ENCODE assay signal across 8 cellular contexts in the genomic region with DNA sequence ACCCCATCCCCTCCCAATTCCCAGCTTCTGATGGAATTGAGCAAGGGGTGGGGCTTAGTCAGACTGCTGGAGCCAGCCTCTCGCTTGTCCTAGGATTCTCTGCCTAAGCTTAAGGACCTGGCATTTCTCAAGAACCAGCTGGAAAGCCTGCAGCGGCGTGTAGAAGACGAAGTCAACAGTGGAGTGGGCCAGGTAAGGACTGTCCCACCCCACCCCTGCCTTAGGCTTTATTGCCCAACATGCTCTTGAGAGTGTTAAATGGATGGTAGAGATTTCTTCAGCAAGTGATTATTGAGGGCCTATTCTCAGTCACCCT. TPM values are rescaled to one million over a fixed set of nuclear protein-coding genes. Genes with fewer than 3 reads are reported as not detected.
DNase-seq lines count a peak whose midpoint lies in the region; ATAC-seq and TF ChIP-seq lines count a peak whose summit lies in the region.
"Had no signal": no experiment of that assay in that cellular context is flagged by ENCODE, and none has a peak within 500 bp of the region (broad histone marks: within the 10 kb centered on the region; RNA-seq: fewer than 3 reads in every experiment).

No MANE protein-coding gene starts in this region.

- H3K4me3 Mint-ChIP-seq in H9: peak overlapping the region; percentile 89 to 98

- H3K4me2 ChIP-seq in H9 (ENCODE audit: insufficient read depth, insufficient read length, low read length): peak overlapping the region; percentile 92

- no peak overlapping the region for H3K4ac ChIP-seq in H9 (ENCODE audit: low read depth, low read length)

- H3K27ac Mint-ChIP-seq in H9: no peak overlapping the region

- no peak overlapping the region for H4K8ac ChIP-seq in H9 (replicated peaks; ENCODE audit: insufficient read length, low read depth, low read length)

- DNase-seq in H9 (no peak), fibroblast of peridontal ligament (ENCODE audit: extremely low read depth) (peak; percentile 24), AG08395 (ENCODE audit: low spot score) (no peak)
- DNase-seq: SHP77 had no signal

- H2BK15ac ChIP-seq in H9 (ENCODE audit: low read depth, low read length): no peak overlapping the region

- no peak overlapping the region for H3K56ac ChIP-seq in H9 (ENCODE audit: insufficient read length, low read depth, low read length)

- no peak overlapping the region for H3K23ac ChIP-seq in H9 (ENCODE audit: insufficient read length, low read depth, low read length)

- no peaks in the 10 kb centered on the region for H3K9me3 ChIP-seq in H9 (ENCODE audit: control insufficient read depth, low read depth, low read length)
- no peaks in the 10 kb centered on the region for H3K9me3 ChIP-seq in skeletal muscle tissue (ENCODE audit: control insufficient read depth in 3 of 3, low read length in 3 of 3)

- no peak overlapping the region for H3K9ac ChIP-seq in H9 (ENCODE audit: extremely low read depth, insufficient read length, low read length)
- H3K9ac ChIP-seq in skeletal muscle tissue (ENCODE audit: low read depth in 1 of 3, low read length in 3 of 3): peak overlapping the region; percentile 95 to 98 (median 97)

- no peak overlapping the region for H4K5ac ChIP-seq in H9 (ENCODE audit: insufficient read length, low read depth, low read length)

- H4K91ac ChIP-seq in H9 (ENCODE audit: insufficient read length, low read depth, low read length): no peak overlapping the region

- H3K4me3 ChIP-seq in skeletal muscle tissue (ENCODE audit: low read length in 3 of 3): peak overlapping the region; percentile 95 to 99 (median 98)

- no peak overlapping the region for H2BK120ac ChIP-seq in H9 (ENCODE audit: low read depth, low read length, poor library complexity, severe bottlenecking)

- no peaks in the 10 kb centered on the region for H3K79me2 ChIP-seq in H9 (ENCODE audit: insufficient read depth, low read length)

- H3K36me3 Mint-ChIP-seq in H9 (ENCODE audit: insufficient read depth in 1 of 3, low read depth in 3 of 3): peaks cover 9 to 41% (median 27%) of the 10 kb centered on the region in 3 experiments

- no peak overlapping the region for H2BK20ac ChIP-seq in H9 (ENCODE audit: low read depth, low read length, poor library complexity, severe bottlenecking)

- H3K4me1 Mint-ChIP-seq in H9: peaks cover 14 to 18% of the 10 kb centered on the region in 2 experiments

- no peak overlapping the region for H3K18ac ChIP-seq in H9 (ENCODE audit: insufficient read length, low read depth, low read length)

- H3K27ac ChIP-seq in H9 (ENCODE audit: insufficient read length, low read depth, low read length) (no peak overlapping the region), VCaP (peak overlapping the region; percentile 85; the same call in 1 of the 2 replicates), skeletal muscle tissue (ENCODE audit: low read depth, low read length) (peak overlapping the region; percentile 97)

- no peak overlapping the region for H2BK12ac ChIP-seq in H9 (ENCODE audit: insufficient read length, low read depth, low read length)

- H3T11ph ChIP-seq in H9 (ENCODE audit: low read length): no peak overlapping the region

- no peaks in the 10 kb centered on the region; a peak in 2 of 5 replicates for H3K9me3 Mint-ChIP-seq in H9

- ATAC-seq in HG03442 (IDR thresholded peaks at IDR 0.05; ENCODE audit: unreplicated experiment): no peak
- no peak for ATAC-seq in HG02763 (IDR thresholded peaks at IDR 0.05; ENCODE audit: unreplicated experiment)

- TF ChIP-seq CTCF in H9 (conservative IDR thresholded peaks at IDR 0.05): no peak
- TF ChIP-seq CTCF in VCaP (conservative IDR thresholded peaks at IDR 0.05): no peak

- H3K36me3 ChIP-seq in skeletal muscle tissue (ENCODE audit: control insufficient read depth in 3 of 3, insufficient read depth in 3 of 3, low read length in 3 of 3): peaks cover 25 to 36% (median 36%) of the 10 kb centered on the region in 3 donors

- no CpG with 5 or more reads among the region's 4 CpGs for WGBS in H9 (ENCODE audit: extremely low coverage, insufficient read length, low lambda C conversion rate)

- H3K27me3 ChIP-seq in H9 (ENCODE audit: insufficient read depth, low read length) (no peaks in the 10 kb centered on the region), skeletal muscle tissue (ENCODE audit: control insufficient read depth in 3 of 3, insufficient read depth in 3 of 3, low read length in 3 of 3) (no peaks in the 10 kb centered on the region)

- H3K4me1 ChIP-seq in H9 (ENCODE audit: insufficient read depth, low read length) (peaks cover 4% of the 10 kb centered on the region; the same call in 1 of the 2 replicates), skeletal muscle tissue (ENCODE audit: control insufficient read depth in 3 of 3, insufficient read depth in 3 of 3, low read length in 3 of 3) (peaks cover 78 to 87% (median 82%) of the 10 kb centered on the region in 3 donors)

- no peak overlapping the region for H2AFZ ChIP-seq in H9 (ENCODE audit: low read length)

- no peak overlapping the region for H2BK5ac ChIP-seq in H9 (ENCODE audit: insufficient read length, low read length)

- no peak overlapping the region for H2AK5ac ChIP-seq in H9 (ENCODE audit: insufficient read length, low read length)

- H3K27me3 Mint-ChIP-seq in H9 (ENCODE audit: low read depth): no peaks in the 10 kb centered on the region; the same call in 1 of the 2 replicates

- no peaks in the 10 kb centered on the region for H4K20me1 ChIP-seq in H9 (ENCODE audit: control insufficient read depth, insufficient read depth, insufficient read length)

- no peak overlapping the region for H3K14ac ChIP-seq in H9 (ENCODE audit: insufficient read depth, low read length)

- H3K23me2 ChIP-seq in H9 (ENCODE audit: insufficient read length, low read depth, low read length, poor library complexity, severe bottlenecking): peaks cover 10% of the 10 kb centered on the region

- no peaks in the 10 kb centered on the region for H3K79me1 ChIP-seq in H9 (ENCODE audit: insufficient read depth, low read depth, low read length, poor library complexity, severe bottlenecking)

RNA-seq across cellular contexts. Expression of gene SLC35A4, which starts 1.1 kb away (rescaled TPM):
- total RNA-seq in H9 (2021) (92.0 and 92.3 TPM in 2 replicates), skeletal muscle tissue (7.3 TPM)

RNA-seq across cellular contexts. Expression of gene APBB3, which starts 1.3 kb away (rescaled TPM):
- total RNA-seq in H9 (2021): 23.8 and 23.9 TPM in 2 replicates
- total RNA-seq in skeletal muscle tissue: 7.3 TPM

RNA-seq across cellular contexts. Expression of gene SRA1, which starts 8.5 kb away (rescaled TPM):
- 49.3 and 54.0 TPM in 2 replicates for total RNA-seq in H9 (2021)
- total RNA-seq in skeletal muscle tissue: 15.1 TPM

RNA-seq across cellular contexts. Expression of gene EIF4EBP3, which starts 18.3 kb away (rescaled TPM):
- total RNA-seq in H9 (2021): 7.7 and 10.1 TPM in 2 replicates
- not detected for total RNA-seq in skeletal muscle tissue

Comparison
In these comparisons a context has a peak if more than half of its experiments do, and no peak if none do; other contexts are left out.
1. RNA of gene SLC35A4, which starts 1.1 kb away (total RNA-seq): 92.0 to 92.3 TPM in H9; 7.3 TPM in skeletal muscle tissue (single experiment); every median in the first group is over 10 times any median in the second.